Comparison of ENCODE assay signal across 8 cellular contexts in genomic region chr18:79402977-79403722, GRCh38. TPM values are rescaled to one million over a fixed set of nuclear protein-coding genes. Genes with fewer than 3 reads are reported as not detected.
A peak's percentile ranks its signal among the peaks of the same experiment; 100 is the strongest.
DNase-seq lines count a peak whose midpoint lies in the region; ATAC-seq, FAIRE-seq and TF ChIP-seq lines count a peak whose summit lies in the region.

No MANE protein-coding gene starts in this region.

- H3K27ac Mint-ChIP-seq in activated CD4-positive, alpha-beta memory T cell treated with anti-CD3 and anti-CD28 coated beads for 36 hours, result peak overlapping the region; percentile 94

- peak; percentile 62 for DNase-seq in KBM-7
- DNase-seq in activated CD4-positive, alpha-beta memory T cell treated with anti-CD3 and anti-CD28 coated beads for 36 hours, result peak; percentile 48
- peak; percentile 63 for DNase-seq in globus pallidus (ENCODE audit: low spot score)
- DNase-seq in stimulated activated CD4-positive, alpha-beta T cell treated with anti-CD3 and anti-CD28 coated beads, Interleukin-4, amount 100 ng/mL, for 24 hours, result no peak
- DNase-seq in inferior parietal cortex (ENCODE audit: extremely low spot score), result no peak
- DNase-seq in H54 (ENCODE audit: insufficient read length, low spot score), result no peak

- H3K27ac ChIP-seq in rectal smooth muscle tissue (ENCODE audit: low read depth, low read length), result peak overlapping the region; percentile 40

- H3K9me3 Mint-ChIP-seq in activated CD4-positive, alpha-beta memory T cell treated with anti-CD3 and anti-CD28 coated beads for 36 hours, result no peaks in the 10 kb centered on the region

- H3K4me1 Mint-ChIP-seq in activated CD4-positive, alpha-beta memory T cell treated with anti-CD3 and anti-CD28 coated beads for 36 hours (ENCODE audit: low read depth), result peaks cover 65% of the 10 kb centered on the region

- no peaks in the 10 kb centered on the region for H3K27me3 Mint-ChIP-seq in activated CD4-positive, alpha-beta memory T cell treated with anti-CD3 and anti-CD28 coated beads for 36 hours

- CTCF ChIA-PET in activated CD4-positive, alpha-beta memory T cell treated with anti-CD3 and anti-CD28 coated beads for 36 hours (lab: Charles Lee), result interaction anchor here (1.9 to 2.3 kb wide), 2 partner anchors 24 to 120 kb away, joined by 6 to 8 read pairs; no protein-coding TSS in a partner anchor

- H3K4me1 ChIP-seq in rectal smooth muscle tissue (ENCODE audit: control insufficient read depth, insufficient read depth, low read length), result peaks cover 17% of the 10 kb centered on the region

- no peak for FAIRE-seq in H54 (lab: Jason Lieb, UNC)

- peaks cover 61% of the 10 kb centered on the region for H3K36me3 Mint-ChIP-seq in activated CD4-positive, alpha-beta memory T cell treated with anti-CD3 and anti-CD28 coated beads for 36 hours

- in situ Hi-C loops in KBM-7 (cut with MboI; ENCODE audit: low pct_unique_long_range_greater_than_20kb, low sequenced_read_pairs), result loop anchor here (10.0 kb wide), 1 partner anchor 112 kb away; no protein-coding TSS in a partner anchor

- TF ChIP-seq POLR2A in H54 (IDR thresholded peaks at IDR 0.05; ENCODE audit: low read depth, low read length), result no peak

- peak overlapping the region; percentile 87 for H3K4me3 Mint-ChIP-seq in activated CD4-positive, alpha-beta memory T cell treated with anti-CD3 and anti-CD28 coated beads for 36 hours

- H3K36me3 ChIP-seq in rectal smooth muscle tissue (ENCODE audit: control insufficient read depth, insufficient read depth, low read length), result no peaks in the 10 kb centered on the region

- no peak for ATAC-seq in GM21786 (IDR thresholded peaks at IDR 0.05; ENCODE audit: unreplicated experiment)

- POLR2A ChIA-PET in activated CD4-positive, alpha-beta memory T cell treated with anti-CD3 and anti-CD28 coated beads for 36 hours (lab: Charles Lee), result interaction anchor here (0.7 to 3.7 kb wide), 2 partner anchors 120 to 276 kb away, joined by 3 to 18 read pairs; no protein-coding TSS in a partner anchor

- peak overlapping the region; percentile 17 for H3K4me3 ChIP-seq in rectal smooth muscle tissue (ENCODE audit: low read length)

- intact Hi-C loops in activated CD4-positive, alpha-beta memory T cell treated with anti-CD3 and anti-CD28 coated beads for 36 hours (cut with micrococcal nuclease), result loop anchor here (10.0 kb wide), 2 partner anchors 338 to 562 kb away; partner anchors contain the start of genes ATP9B and HSBP1L1

- no peaks in the 10 kb centered on the region for H3K27me3 ChIP-seq in rectal smooth muscle tissue (ENCODE audit: control insufficient read depth, insufficient read depth, low read length)

- no peak overlapping the region for H3K9ac ChIP-seq in rectal smooth muscle tissue (ENCODE audit: low read length)

RNA-seq across cellular contexts. Expression of gene NFATC1, which starts 7.4 kb away (rescaled TPM):
- total RNA-seq in activated CD4-positive, alpha-beta memory T cell treated with anti-CD3 and anti-CD28 coated beads for 36 hours, result 10 to 100 TPM; 83.7 to 85.4 TPM

Comparison
In these comparisons a context has a peak if more than half of its experiments do, and no peak if none do; other contexts are left out.
1. DNase-seq: peak in KBM-7 (single experiment), activated CD4-positive, alpha-beta memory T cell treated with anti-CD3 and anti-CD28 coated beads for 36 hours (single experiment) and globus pallidus (single experiment); none in stimulated activated CD4-positive, alpha-beta T cell treated with anti-CD3 and anti-CD28 coated beads, Interleukin-4, amount 100 ng/mL, for 24 hours (single experiment), inferior parietal cortex (single experiment) and H54 (single experiment).